In the genomic region with DNA sequence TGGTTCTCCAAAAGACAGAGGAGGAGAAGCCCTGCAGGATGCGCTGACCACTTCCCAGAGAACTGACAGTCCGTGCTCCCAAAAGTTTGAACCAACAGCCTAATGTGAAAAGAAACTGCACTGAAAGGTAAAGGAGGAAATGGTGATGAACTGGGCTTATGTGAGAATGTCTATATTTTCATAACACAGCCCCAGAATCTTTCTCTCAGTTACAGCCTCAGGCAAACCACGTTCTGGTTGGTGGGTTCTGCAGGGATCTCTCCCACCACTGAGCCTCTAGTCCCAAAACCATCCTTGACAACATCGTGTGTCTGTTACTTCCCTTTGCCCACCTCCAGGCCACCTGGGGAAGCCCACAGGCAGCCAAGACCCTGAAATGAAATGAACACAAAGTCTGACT, we compare ENCODE assay signal across 14 cellular contexts. TPM values are rescaled to one million over a fixed set of nuclear protein-coding genes. Genes with fewer than 3 reads are reported as not detected.
DNase-seq lines count a peak whose midpoint lies in the region; ATAC-seq and TF ChIP-seq lines count a peak whose summit lies in the region.
"Had no signal": no experiment of that assay in that cellular context is flagged by ENCODE, and none has a peak within 500 bp of the region (broad histone marks: within the 10 kb centered on the region; RNA-seq: fewer than 3 reads in every experiment).

No MANE protein-coding gene starts in this region.

- no peaks in the 10 kb centered on the region for H3K9me3 ChIP-seq in gastrocnemius medialis
- H3K9me3 ChIP-seq in SK-N-SH, result no peaks in the 10 kb centered on the region

- peak; percentile 53 for DNase-seq in GM13977 (ENCODE audit: low spot score)
- no peak for DNase-seq in activated B cell treated with CpG ODN at 0.5 μM for 24 hours
- DNase-seq in gastrocnemius medialis, result no peak
- DNase-seq in SHP77 (lab: John Stamatoyannopoulos, UW), result no peak
- no peak for DNase-seq in SK-N-SH
- no peak for DNase-seq in GM03348 (ENCODE audit: low spot score)
- DNase-seq in central memory CD4-positive, alpha-beta T cell, result no peak
- DNase-seq: DMS153; glutamatergic neuron; NCI-H2029 treated with DMSO at 0.1 percent for 48 hours; stimulated activated naive CD8-positive, alpha-beta T cell treated with anti-CD3 and anti-CD28 coated beads, Interleukin-15, amount 100 ng/mL, for 72 hours had no signal

- H3K4me1 ChIP-seq in gastrocnemius medialis, result peaks cover 35% of the 10 kb centered on the region in 2 donors
- peaks cover 20 to 41% of the 10 kb centered on the region in 2 experiments; a peak in 2 of 4 replicates for H3K4me1 ChIP-seq in SK-N-SH (ENCODE audit: control insufficient read depth in 1 of 2, insufficient read depth in 2 of 2, low read depth in 1 of 2, low read length in 1 of 2)

- TF ChIP-seq CTCF in GM13977 (IDR thresholded peaks at IDR 0.05; ENCODE audit: extremely low read depth, insufficient read depth, missing control alignments) (no peak), activated B cell treated with CpG ODN at 0.5 μM for 24 hours (IDR thresholded peaks at IDR 0.05) (no peak), gastrocnemius medialis (IDR thresholded peaks at IDR 0.05 in 4 of 5, conservative IDR thresholded peaks at IDR 0.05 in 1 of 5) (no peak), SK-N-SH (IDR thresholded peaks at IDR 0.05) (no peak)

- peaks cover 4% of the 10 kb centered on the region for H3K79me2 ChIP-seq in SK-N-SH (ENCODE audit: insufficient read depth)

- 85% methylated on average over 4 of the region's 4 CpGs for WGBS in SK-N-SH (ENCODE audit: low lambda C conversion rate)

- CTCF ChIA-PET in activated B cell treated with CpG ODN at 0.5 μM for 24 hours (lab: Charles Lee) (interaction anchor here (0.7 to 7.3 kb wide), 4 partner anchors 59 to 481 kb away, joined by 3 to 223 read pairs (median 8); a partner anchor contains a TSS), SK-N-SH (lab: Yijun Ruan, JAX) (interaction anchor here (1.0 to 18.7 kb wide), 2 partner anchors 64 to 77 kb away, joined by 4 to 247 read pairs; no protein-coding TSS in a partner anchor)

- peaks cover 7% of the 10 kb centered on the region for H3K27me3 Mint-ChIP-seq in activated B cell treated with CpG ODN at 0.5 μM for 24 hours
- H3K27me3 Mint-ChIP-seq: activated naive CD8-positive, alpha-beta T cell; stimulated activated naive CD8-positive, alpha-beta T cell treated with anti-CD3 and anti-CD28 coated beads, Interleukin-15, amount 100 ng/mL, for 72 hours had no signal

- peaks cover 17% of the 10 kb centered on the region for H4K20me1 ChIP-seq in SK-N-SH (ENCODE audit: insufficient read depth)

- TF ChIP-seq RAD21 in SK-N-SH (IDR thresholded peaks at IDR 0.05; ENCODE audit: low read length), result no peak

- peak overlapping the region; percentile 43 for H3K27ac Mint-ChIP-seq in activated B cell treated with CpG ODN at 0.5 μM for 24 hours
- H3K27ac Mint-ChIP-seq: activated naive CD8-positive, alpha-beta T cell had no signal

- intact Hi-C loops in activated B cell treated with CpG ODN at 0.5 μM for 24 hours (cut with micrococcal nuclease) (loop anchor here (1.0 to 5.0 kb wide), 2 partner anchors 39 to 58 kb away; no protein-coding TSS in a partner anchor), gastrocnemius medialis (cut with DNase I; ENCODE audit: low total_unique reads) (loop anchor here (5.0 kb wide), 1 partner anchor 39 kb away; no protein-coding TSS in a partner anchor)

- peaks cover 24% of the 10 kb centered on the region for H3K4me1 Mint-ChIP-seq in activated B cell treated with CpG ODN at 0.5 μM for 24 hours

- POLR2A ChIA-PET in activated B cell treated with CpG ODN at 0.5 μM for 24 hours (lab: Charles Lee) (interaction anchor here (0.5 to 2.5 kb wide), 4 partner anchors 10 to 108 kb away, joined by 3 to 13 read pairs (median 3); a partner anchor contains a TSS), SK-N-SH (lab: Yijun Ruan, JAX) (no interaction called here)

- in situ Hi-C loops in GM13977 (cut with MboI; ENCODE audit: low pct_unique_long_range_greater_than_20kb, low sequenced_read_pairs, unreplicated experiment), result loop anchor here (5.0 kb wide), 1 partner anchor 74 kb away; no protein-coding TSS in a partner anchor
- in situ Hi-C loops in gastrocnemius medialis (cut with MboI; ENCODE audit: low sequenced_read_pairs in 4 of 4), result loop anchor here (5.0 to 10.0 kb wide), 3 partner anchors 52 to 79 kb away; no protein-coding TSS in a partner anchor

- no peaks in the 10 kb centered on the region for H3K36me3 Mint-ChIP-seq in activated B cell treated with CpG ODN at 0.5 μM for 24 hours (ENCODE audit: low read depth)
- H3K36me3 Mint-ChIP-seq: activated naive CD8-positive, alpha-beta T cell had no signal

- H3K36me3 ChIP-seq in gastrocnemius medialis, result peaks cover 0 to 34% of the 10 kb centered on the region in 2 donors
- H3K36me3 ChIP-seq in SK-N-SH (replicated peaks in 1 of 2; ENCODE audit: control insufficient read depth in 1 of 2, insufficient read depth in 2 of 2, low read length in 1 of 2), result peaks cover 57 to 60% of the 10 kb centered on the region in 2 experiments

- TF ChIP-seq POLR2A in gastrocnemius medialis (IDR thresholded peaks at IDR 0.05), result no peak

- H3F3A ChIP-seq in SK-N-SH (replicated peaks; ENCODE audit: insufficient read depth), result peaks cover 84% of the 10 kb centered on the region

- peak overlapping the region; percentile 36 for H3K4me3 Mint-ChIP-seq in activated B cell treated with CpG ODN at 0.5 μM for 24 hours
- H3K4me3 Mint-ChIP-seq: activated naive CD8-positive, alpha-beta T cell; stimulated activated naive CD8-positive, alpha-beta T cell treated with anti-CD3 and anti-CD28 coated beads, Interleukin-15, amount 100 ng/mL, for 72 hours had no signal

- H3K27me3 ChIP-seq in gastrocnemius medialis (no peaks in the 10 kb centered on the region), SK-N-SH (ENCODE audit: insufficient read depth) (no peaks in the 10 kb centered on the region)

- H2AFZ ChIP-seq in SK-N-SH (ENCODE audit: low read depth), result no peak overlapping the region

- no peak overlapping the region for H3K9ac ChIP-seq in SK-N-SH

- H3K27ac ChIP-seq in gastrocnemius medialis (peak overlapping the region; percentile 67 to 89 (median 76)), SK-N-SH (ENCODE audit: low read depth in 2 of 2, low read length in 1 of 2) (peak overlapping the region in 1 of 2 experiments; percentile 97; a peak in 2 of 4 replicates)

- no peak overlapping the region for H3K4me2 ChIP-seq in SK-N-SH

- TF ChIP-seq EP300 in SK-N-SH (IDR thresholded peaks at IDR 0.05; ENCODE audit: borderline replicate concordance in 1 of 2, low read depth in 1 of 2, low read length in 1 of 2), result no peak

- H3K9me2 ChIP-seq in SK-N-SH, result no peaks in the 10 kb centered on the region

- peak; percentile 44 for ATAC-seq in GM21786 (IDR thresholded peaks at IDR 0.05; ENCODE audit: unreplicated experiment)
- ATAC-seq in activated B cell treated with CpG ODN at 0.5 μM for 24 hours (ENCODE audit: low read depth), result no peak
- ATAC-seq in gastrocnemius medialis, result no peak
- ATAC-seq: stimulated activated naive CD8-positive, alpha-beta T cell treated with anti-CD3 and anti-CD28 coated beads, Interleukin-15, amount 100 ng/mL, for 72 hours had no signal

- no peaks in the 10 kb centered on the region for H3K9me3 Mint-ChIP-seq in activated B cell treated with CpG ODN at 0.5 μM for 24 hours
- H3K9me3 Mint-ChIP-seq: stimulated activated naive CD8-positive, alpha-beta T cell treated with anti-CD3 and anti-CD28 coated beads, Interleukin-15, amount 100 ng/mL, for 72 hours had no signal

- H3K4me3 ChIP-seq in gastrocnemius medialis (no peak overlapping the region), SK-N-SH (ENCODE audit: low read depth in 2 of 2, low read length in 1 of 2) (no peak overlapping the region)

TF ChIP-seq in SK-N-SH, 30 proteins besides CTCF, POLR2A, EP300 and RAD21:
- no peak for TF ChIP-seq YY1 (IDR thresholded peaks at IDR 0.05; ENCODE audit: low read depth)
- no peak for TF ChIP-seq TAF1 (IDR thresholded peaks at IDR 0.05; ENCODE audit: borderline replicate concordance, low read depth, low read length)
- no peak for TF ChIP-seq MEF2A (IDR thresholded peaks at IDR 0.05; ENCODE audit: borderline replicate concordance, low read depth)
- TF ChIP-seq FOXJ3 (CRISPR knock-in tag; IDR thresholded peaks at IDR 0.05), result no peak
- no peak for TF ChIP-seq NRF1 (IDR thresholded peaks at IDR 0.05; ENCODE audit: low read depth, low read length)
- no peak for TF ChIP-seq TCF12 (IDR thresholded peaks at IDR 0.05)
- no peak for TF ChIP-seq SIN3A (IDR thresholded peaks at IDR 0.05; ENCODE audit: borderline replicate concordance, low read depth, low read length)
- TF ChIP-seq, protein P1, sequence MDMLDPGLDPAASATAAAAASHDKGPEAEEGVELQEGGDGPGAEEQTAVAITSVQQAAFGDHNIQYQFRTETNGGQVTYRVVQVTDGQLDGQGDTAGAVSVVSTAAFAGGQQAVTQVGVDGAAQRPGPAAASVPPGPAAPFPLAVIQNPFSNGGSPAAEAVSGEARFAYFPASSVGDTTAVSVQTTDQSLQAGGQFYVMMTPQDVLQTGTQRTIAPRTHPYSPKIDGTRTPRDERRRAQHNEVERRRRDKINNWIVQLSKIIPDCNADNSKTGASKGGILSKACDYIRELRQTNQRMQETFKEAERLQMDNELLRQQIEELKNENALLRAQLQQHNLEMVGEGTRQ (IDR thresholded peaks at IDR 0.05; ENCODE audit: borderline replicate concordance, low read depth, low read length), result no peak
- no peak for TF ChIP-seq RCOR1 (IDR thresholded peaks at IDR 0.05; ENCODE audit: low read length)

RNA-seq across cellular contexts. Expression of a gene that starts 23.9 kb away (rescaled TPM):
- not detected in 2 replicates for total RNA-seq in activated B cell treated with CpG ODN at 0.5 μM for 24 hours
- total RNA-seq in gastrocnemius medialis, result 100 to 1,000 TPM in 3 of 4 donors, 10 to 100 TPM in 1; 87.7 to 209 (median 163) TPM
- 987 and 1,115 TPM in 2 replicates for polyA plus RNA-seq in SK-N-SH (2012; rRNA removed)
- 736 and 811 TPM in 2 replicates for polyA plus RNA-seq in SK-N-SH (2012; cell fraction: cytosol; rRNA removed)
- 900 and 1,030 TPM in 2 replicates for polyA plus RNA-seq in SK-N-SH (2012; cell fraction: nucleus; rRNA removed)
- total RNA-seq: T-helper 2 cell treated with Interferon-gamma antibody and Interleukin-4, amounts not matched to agents 100 ng/mL and 5 ng/mL, for 36 hours had no signal

Comparison
In these comparisons a context has a peak if more than half of its experiments do, and no peak if none do; other contexts are left out.
1. RNA of a gene that starts 23.9 kb away (total RNA-seq): 87.7 to 209 TPM in gastrocnemius medialis; not detected in activated B cell treated with CpG ODN at 0.5 μM for 24 hours; every median in the first group is over 10 times any median in the second.